ENCODE assay signal across 1 cellular context in genomic region chr19:10695401-10696398, GRCh38.
TF ChIP-seq lines count a peak whose summit lies in the region.

No MANE protein-coding gene starts in this region.

TF ChIP-seq in HepG2, 621 proteins besides CTCF, POLR2A, EP300 and RAD21 (continued from another document and continues in another):
- TF ChIP-seq ELK4 (CRISPR knock-in tag; IDR thresholded peaks at IDR 0.05; ENCODE audit: borderline replicate concordance), result peak; percentile 14; the same call in 1 of the 2 replicates
- peak; percentile 88 for TF ChIP-seq ZNF12 (CRISPR knock-in tag; IDR thresholded peaks at IDR 0.05)
- TF ChIP-seq, protein P1, sequence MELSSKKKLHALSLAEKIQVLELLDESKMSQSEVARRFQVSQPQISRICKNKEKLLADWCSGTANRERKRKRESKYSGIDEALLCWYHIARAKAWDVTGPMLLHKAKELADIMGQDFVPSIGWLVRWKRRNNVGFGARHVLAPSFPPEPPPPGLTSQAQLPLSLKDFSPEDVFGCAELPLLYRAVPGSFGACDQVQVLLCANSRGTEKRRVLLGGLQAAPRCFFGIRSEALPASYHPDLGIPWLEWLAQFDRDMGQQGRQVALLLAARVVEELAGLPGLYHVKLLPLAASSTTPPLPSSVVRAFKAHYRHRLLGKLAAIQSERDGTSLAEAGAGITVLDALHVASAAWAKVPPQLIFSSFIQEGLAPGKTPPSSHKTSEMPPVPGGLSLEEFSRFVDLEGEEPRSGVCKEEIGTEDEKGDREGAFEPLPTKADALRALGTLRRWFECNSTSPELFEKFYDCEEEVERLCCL (CRISPR knock-in tag; IDR thresholded peaks at IDR 0.05; ENCODE audit: borderline replicate concordance), result peak; percentile 89; the same call in 1 of the 2 replicates
- TF ChIP-seq ZC3H13 (CRISPR knock-in tag; IDR thresholded peaks at IDR 0.05), result 0 out of 2 replicates have a peak, but pooled peaks have one; percentile 14
- peak; percentile 64; the same call in 1 of the 2 replicates for TF ChIP-seq IRF2 (CRISPR knock-in tag; IDR thresholded peaks at IDR 0.05)
- TF ChIP-seq MED8 (CRISPR knock-in tag; IDR thresholded peaks at IDR 0.05; ENCODE audit: insufficient replicate concordance), result no peak
- peak; percentile 56; the same call in 1 of the 2 replicates for TF ChIP-seq ZNF776 (CRISPR knock-in tag; IDR thresholded peaks at IDR 0.05)
- TF ChIP-seq, protein P2, sequence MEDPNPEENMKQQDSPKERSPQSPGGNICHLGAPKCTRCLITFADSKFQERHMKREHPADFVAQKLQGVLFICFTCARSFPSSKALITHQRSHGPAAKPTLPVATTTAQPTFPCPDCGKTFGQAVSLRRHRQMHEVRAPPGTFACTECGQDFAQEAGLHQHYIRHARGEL (CRISPR knock-in tag; IDR thresholded peaks at IDR 0.05), result peak; percentile 80; the same call in 1 of the 2 replicates
- TF ChIP-seq, protein P3, sequence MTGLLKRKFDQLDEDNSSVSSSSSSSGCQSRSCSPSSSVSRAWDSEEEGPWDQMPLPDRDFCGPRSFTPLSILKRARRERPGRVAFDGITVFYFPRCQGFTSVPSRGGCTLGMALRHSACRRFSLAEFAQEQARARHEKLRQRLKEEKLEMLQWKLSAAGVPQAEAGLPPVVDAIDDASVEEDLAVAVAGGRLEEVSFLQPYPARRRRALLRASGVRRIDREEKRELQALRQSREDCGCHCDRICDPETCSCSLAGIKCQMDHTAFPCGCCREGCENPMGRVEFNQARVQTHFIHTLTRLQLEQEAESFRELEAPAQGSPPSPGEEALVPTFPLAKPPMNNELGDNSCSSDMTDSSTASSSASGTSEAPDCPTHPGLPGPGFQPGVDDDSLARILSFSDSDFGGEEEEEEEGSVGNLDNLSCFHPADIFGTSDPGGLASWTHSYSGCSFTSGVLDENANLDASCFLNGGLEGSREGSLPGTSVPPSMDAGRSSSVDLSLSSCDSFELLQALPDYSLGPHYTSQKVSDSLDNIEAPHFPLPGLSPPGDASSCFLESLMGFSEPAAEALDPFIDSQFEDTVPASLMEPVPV (CRISPR knock-in tag; IDR thresholded peaks at IDR 0.05), result peak; percentile 78
- peak; percentile 88; the same call in 1 of the 2 replicates for TF ChIP-seq EHMT2 (IDR thresholded peaks at IDR 0.05; ENCODE audit: borderline replicate concordance, low read depth, low read length)
- TF ChIP-seq, protein P4, sequence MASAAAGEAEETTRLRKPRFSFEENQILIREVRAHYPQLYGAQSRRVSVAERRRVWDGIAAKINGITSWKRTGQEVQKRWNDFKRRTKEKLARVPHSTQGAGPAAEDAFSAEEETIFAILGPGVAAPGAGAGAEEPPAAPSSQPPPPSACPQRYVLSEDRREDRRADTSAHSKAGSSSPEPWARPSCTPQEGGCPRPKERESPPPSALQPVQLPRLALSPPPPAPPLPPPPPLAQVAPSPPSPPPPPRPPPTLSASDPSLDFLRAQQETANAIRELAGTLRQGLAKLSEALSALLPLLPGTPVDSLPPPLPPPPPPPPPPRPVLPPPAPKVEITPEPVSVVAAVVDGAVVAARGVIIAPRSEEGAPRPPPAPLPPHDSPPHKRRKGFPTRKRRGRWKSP (CRISPR knock-in tag; IDR thresholded peaks at IDR 0.05), result peak; percentile 29; the same call in 1 of the 2 replicates
- peak; percentile 91 for TF ChIP-seq BRCA1 (CRISPR knock-in tag; IDR thresholded peaks at IDR 0.05)
- TF ChIP-seq, protein P5, sequence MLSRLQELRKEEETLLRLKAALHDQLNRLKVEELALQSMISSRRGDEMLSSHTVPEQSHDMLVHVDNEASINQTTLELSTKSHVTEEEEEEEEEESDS (CRISPR knock-in tag; IDR thresholded peaks at IDR 0.05; ENCODE audit: borderline replicate concordance), result peak; percentile 93; the same call in 1 of the 2 replicates
- peak; percentile 68; the same call in 1 of the 2 replicates for TF ChIP-seq NRL (CRISPR knock-in tag; IDR thresholded peaks at IDR 0.05; ENCODE audit: borderline replicate concordance)
- TF ChIP-seq, protein P6, sequence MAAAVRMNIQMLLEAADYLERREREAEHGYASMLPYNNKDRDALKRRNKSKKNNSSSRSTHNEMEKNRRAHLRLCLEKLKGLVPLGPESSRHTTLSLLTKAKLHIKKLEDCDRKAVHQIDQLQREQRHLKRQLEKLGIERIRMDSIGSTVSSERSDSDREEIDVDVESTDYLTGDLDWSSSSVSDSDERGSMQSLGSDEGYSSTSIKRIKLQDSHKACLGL (CRISPR knock-in tag; IDR thresholded peaks at IDR 0.05), result peak; percentile 98
- TF ChIP-seq KDM3A (CRISPR knock-in tag; IDR thresholded peaks at IDR 0.05; ENCODE audit: low read depth), result peak; percentile 58; the same call in 1 of the 2 replicates
- TF ChIP-seq, protein P7, sequence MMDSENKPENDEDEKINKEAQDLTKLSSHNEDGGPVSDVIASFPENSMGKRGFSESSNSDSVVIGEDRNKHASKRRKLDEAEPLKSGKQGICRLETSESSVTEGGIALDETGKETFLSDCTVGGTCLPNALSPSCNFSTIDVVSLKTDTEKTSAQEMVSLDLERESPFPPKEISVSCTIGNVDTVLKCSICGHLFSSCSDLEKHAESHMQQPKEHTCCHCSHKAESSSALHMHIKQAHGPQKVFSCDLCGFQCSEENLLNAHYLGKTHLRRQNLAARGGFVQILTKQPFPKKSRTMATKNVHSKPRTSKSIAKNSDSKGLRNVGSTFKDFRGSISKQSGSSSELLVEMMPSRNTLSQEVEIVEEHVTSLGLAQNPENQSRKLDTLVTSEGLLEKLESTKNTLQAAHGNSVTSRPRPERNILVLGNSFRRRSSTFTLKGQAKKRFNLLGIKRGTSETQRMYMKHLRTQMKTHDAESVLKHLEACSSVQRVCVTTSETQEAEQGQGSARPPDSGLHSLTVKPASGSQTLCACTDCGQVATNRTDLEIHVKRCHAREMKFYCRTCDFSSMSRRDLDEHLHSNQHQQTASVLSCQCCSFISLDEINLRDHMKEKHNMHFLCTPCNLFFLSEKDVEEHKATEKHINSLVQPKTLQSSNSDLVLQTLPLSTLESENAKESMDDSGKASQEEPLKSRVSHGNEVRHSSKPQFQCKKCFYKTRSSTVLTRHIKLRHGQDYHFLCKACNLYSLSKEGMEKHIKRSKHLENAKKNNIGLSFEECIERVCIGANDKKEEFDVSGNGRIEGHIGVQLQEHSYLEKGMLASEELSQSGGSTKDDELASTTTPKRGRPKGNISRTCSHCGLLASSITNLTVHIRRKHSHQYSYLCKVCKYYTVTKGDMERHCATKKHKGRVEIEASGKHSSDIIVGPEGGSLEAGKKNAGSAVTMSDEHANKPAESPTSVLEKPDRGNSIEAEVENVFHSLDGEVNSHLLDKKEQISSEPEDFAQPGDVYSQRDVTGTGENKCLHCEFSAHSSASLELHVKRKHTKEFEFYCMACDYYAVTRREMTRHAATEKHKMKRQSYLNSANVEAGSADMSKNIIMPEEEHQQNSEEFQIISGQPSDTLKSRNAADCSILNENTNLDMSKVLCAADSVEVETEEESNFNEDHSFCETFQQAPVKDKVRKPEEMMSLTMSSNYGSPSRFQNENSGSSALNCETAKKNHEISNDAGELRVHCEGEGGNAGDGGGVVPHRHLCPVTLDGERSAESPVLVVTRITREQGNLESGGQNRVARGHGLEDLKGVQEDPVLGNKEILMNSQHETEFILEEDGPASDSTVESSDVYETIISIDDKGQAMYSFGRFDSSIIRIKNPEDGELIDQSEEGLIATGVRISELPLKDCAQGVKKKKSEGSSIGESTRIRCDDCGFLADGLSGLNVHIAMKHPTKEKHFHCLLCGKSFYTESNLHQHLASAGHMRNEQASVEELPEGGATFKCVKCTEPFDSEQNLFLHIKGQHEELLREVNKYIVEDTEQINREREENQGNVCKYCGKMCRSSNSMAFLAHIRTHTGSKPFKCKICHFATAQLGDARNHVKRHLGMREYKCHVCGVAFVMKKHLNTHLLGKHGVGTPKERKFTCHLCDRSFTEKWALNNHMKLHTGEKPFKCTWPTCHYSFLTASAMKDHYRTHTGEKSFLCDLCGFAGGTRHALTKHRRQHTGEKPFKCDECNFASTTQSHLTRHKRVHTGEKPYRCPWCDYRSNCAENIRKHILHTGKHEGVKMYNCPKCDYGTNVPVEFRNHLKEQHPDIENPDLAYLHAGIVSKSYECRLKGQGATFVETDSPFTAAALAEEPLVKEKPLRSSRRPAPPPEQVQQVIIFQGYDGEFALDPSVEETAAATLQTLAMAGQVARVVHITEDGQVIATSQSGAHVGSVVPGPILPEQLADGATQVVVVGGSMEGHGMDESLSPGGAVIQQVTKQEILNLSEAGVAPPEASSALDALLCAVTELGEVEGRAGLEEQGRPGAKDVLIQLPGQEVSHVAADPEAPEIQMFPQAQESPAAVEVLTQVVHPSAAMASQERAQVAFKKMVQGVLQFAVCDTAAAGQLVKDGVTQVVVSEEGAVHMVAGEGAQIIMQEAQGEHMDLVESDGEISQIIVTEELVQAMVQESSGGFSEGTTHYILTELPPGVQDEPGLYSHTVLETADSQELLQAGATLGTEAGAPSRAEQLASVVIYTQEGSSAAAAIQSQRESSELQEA (CRISPR knock-in tag; IDR thresholded peaks at IDR 0.05; ENCODE audit: not compliant biosample characterization), result peak; percentile 81
- no peak for TF ChIP-seq MAZ (IDR thresholded peaks at IDR 0.05; ENCODE audit: borderline replicate concordance, low read depth, low read length)
- TF ChIP-seq MAZ (CRISPR knock-in tag; IDR thresholded peaks at IDR 0.05; ENCODE audit: low read depth), result 0 out of 2 replicates have a peak, but pooled peaks have one; percentile 47
- TF ChIP-seq RBM22 (optimal IDR thresholded peaks at IDR 0.05; ENCODE audit: low read length), result peak; percentile 95
- TF ChIP-seq RFXANK (CRISPR knock-in tag; IDR thresholded peaks at IDR 0.05), result peak; percentile 92; the same call in 1 of the 2 replicates
- peak; percentile 79; the same call in 1 of the 2 replicates for TF ChIP-seq MIER3 (CRISPR knock-in tag; IDR thresholded peaks at IDR 0.05; ENCODE audit: borderline replicate concordance)
- TF ChIP-seq BORCS8-MEF2B (CRISPR knock-in tag; IDR thresholded peaks at IDR 0.05), result peak; percentile 96
- no peak for TF ChIP-seq AHDC1 (CRISPR knock-in tag; IDR thresholded peaks at IDR 0.05; ENCODE audit: borderline replicate concordance)
- 0 out of 2 replicates have a peak, but pooled peaks have one; percentile 38 for TF ChIP-seq ZNF670 (CRISPR knock-in tag; IDR thresholded peaks at IDR 0.05; ENCODE audit: borderline replicate concordance)
- no peak for TF ChIP-seq ARID3A (IDR thresholded peaks at IDR 0.05; ENCODE audit: low read depth, low read length)
